Comparison of ENCODE assay signal across 10 cellular contexts in genomic region chr4:152785639-152786517, GRCh38. TPM values are rescaled to one million over a fixed set of nuclear protein-coding genes. Genes with fewer than 3 reads are reported as not detected.
DNase-seq lines count a peak whose midpoint lies in the region; ATAC-seq, FAIRE-seq and TF ChIP-seq lines count a peak whose summit lies in the region.
"Had no signal": no experiment of that assay in that cellular context is flagged by ENCODE, and none has a peak within 500 bp of the region (broad histone marks: within the 10 kb centered on the region; RNA-seq: fewer than 3 reads in every experiment).

No MANE protein-coding gene starts in this region.

- H2AK5ac ChIP-seq in mesenchymal stem cell (ENCODE audit: low read length, severe bottlenecking) = no peak overlapping the region

- peaks cover 3% of the 10 kb centered on the region for H3K36me3 Mint-ChIP-seq in CD8-positive, alpha-beta T cell

- H3K79me2 ChIP-seq in mammary epithelial cell (ENCODE audit: insufficient read depth, low read length) = peaks cover 96% of the 10 kb centered on the region

- H2BK12ac ChIP-seq in mesenchymal stem cell (ENCODE audit: low read length in 2 of 2) = no peak overlapping the region

- WGBS in mesenchymal stem cell = 81% methylated on average over 3 of the region's 3 CpGs
- 59% methylated on average over 3 of the region's 3 CpGs for WGBS in mammary epithelial cell (ENCODE audit: low coverage, missing lambda C conversion rate)
- WGBS in right cardiac atrium = 67% methylated on average over 3 of the region's 3 CpGs

- H3K4me2 ChIP-seq in mesenchymal stem cell (ENCODE audit: low read length, poor library complexity, severe bottlenecking) (no peak overlapping the region), mammary epithelial cell (ENCODE audit: insufficient read depth, low read depth, low read length) (no peak overlapping the region)

- TF ChIP-seq CTCF in CD8-positive, alpha-beta T cell (IDR thresholded peaks at IDR 0.05) = no peak
- TF ChIP-seq CTCF in VCaP (conservative IDR thresholded peaks at IDR 0.05) = no peak
- no peak for TF ChIP-seq CTCF in mammary epithelial cell (conservative IDR thresholded peaks at IDR 0.05 in 1 of 2, IDR thresholded peaks at IDR 0.05 in 1 of 2; ENCODE audit: extremely low read depth in 1 of 2, insufficient read depth in 1 of 2, low read depth in 1 of 2, low read length in 2 of 2)

- POLR2A ChIA-PET in CD8-positive, alpha-beta T cell (lab: Charles Lee) = no interaction called here

- no peak overlapping the region for H3K14ac ChIP-seq in mesenchymal stem cell (ENCODE audit: low read length in 2 of 2)

- H2AFZ ChIP-seq in mesenchymal stem cell (ENCODE audit: low read depth, low read length) (no peak overlapping the region), mammary epithelial cell (ENCODE audit: low read depth, low read length) (no peak overlapping the region)

- peak; percentile 36 for ATAC-seq in CD8-positive, alpha-beta T cell
- ATAC-seq in sciatic nerve (no peak), right cardiac atrium (no peak)

- peak; percentile 56 for FAIRE-seq in GM19239 (lab: Jason Lieb, UNC)

- no peak overlapping the region for H3K18ac ChIP-seq in mesenchymal stem cell (ENCODE audit: low read depth in 1 of 2, low read length in 2 of 2)

- in situ Hi-C loops in mammary epithelial cell (cut with MboI; ENCODE audit: low sequenced_read_pairs in 2 of 2) = no loop called here

- no peaks in the 10 kb centered on the region for H4K20me1 ChIP-seq in mammary epithelial cell (ENCODE audit: insufficient read depth, low read length)

- no peak overlapping the region for H3K4me3 ChIP-seq in CD8-positive, alpha-beta T cell (ENCODE audit: low read depth, low read length)
- H3K4me3 ChIP-seq in mesenchymal stem cell (ENCODE audit: insufficient read depth in 1 of 2, low read depth in 1 of 2, low read length in 2 of 2) (peak overlapping the region in 1 of 2 experiments; percentile 25), mammary epithelial cell (replicated peaks in 1 of 3; ENCODE audit: insufficient read depth in 1 of 3, low read depth in 2 of 3, low read length in 3 of 3) (no peak overlapping the region), right cardiac atrium (ENCODE audit: low read length) (no peak overlapping the region)

- no peak overlapping the region for H2BK5ac ChIP-seq in mesenchymal stem cell (ENCODE audit: low read depth, low read length, poor library complexity, severe bottlenecking)

- H3K4me1 ChIP-seq in CD8-positive, alpha-beta T cell (ENCODE audit: insufficient read depth, low read length) = peaks cover 13% of the 10 kb centered on the region
- peaks cover 3% of the 10 kb centered on the region for H3K4me1 ChIP-seq in mesenchymal stem cell (ENCODE audit: control insufficient read depth, insufficient read depth, low read depth, low read length)
- H3K4me1 ChIP-seq in mammary epithelial cell (ENCODE audit: insufficient read depth, low read length) = peaks cover 17% of the 10 kb centered on the region
- peaks cover 3% of the 10 kb centered on the region for H3K4me1 ChIP-seq in right cardiac atrium (ENCODE audit: control insufficient read depth, insufficient read depth, low read length)

- no peak overlapping the region for H4K8ac ChIP-seq in mesenchymal stem cell (ENCODE audit: low read length)

- H2BK15ac ChIP-seq in mesenchymal stem cell (ENCODE audit: low read depth, poor library complexity, severe bottlenecking) = no peak overlapping the region

- H3K36me3 ChIP-seq in CD8-positive, alpha-beta T cell (ENCODE audit: insufficient read depth, low read length) = no peaks in the 10 kb centered on the region
- H3K36me3 ChIP-seq in mesenchymal stem cell (ENCODE audit: control insufficient read depth in 1 of 2, insufficient read depth in 2 of 2, low read depth in 1 of 2, low read length in 2 of 2) (peaks cover 0 to 5% of the 10 kb centered on the region in 2 experiments), mammary epithelial cell (ENCODE audit: insufficient read depth, low read length) (no peaks in the 10 kb centered on the region)

- H3K9me3 Mint-ChIP-seq in CD8-positive, alpha-beta T cell = no peaks in the 10 kb centered on the region

- H3K9ac ChIP-seq in mesenchymal stem cell (ENCODE audit: low read length) (peak overlapping the region; percentile 50), mammary epithelial cell (ENCODE audit: insufficient read depth, low read length) (no peak overlapping the region)

- DNase-seq in CD8-positive, alpha-beta T cell = no peak
- DNase-seq in GM19239 (ENCODE audit: insufficient read length, low spot score) = no peak
- DNase-seq in mesenchymal stem cell = no peak
- DNase-seq in sciatic nerve (ENCODE audit: low spot score) = no peak
- DNase-seq in mammary epithelial cell = no peak
- no peak for DNase-seq in DMS 273 (lab: John Stamatoyannopoulos, UW; ENCODE audit: unreplicated experiment)
- DNase-seq in right cardiac atrium = no peak
- DNase-seq: EL, NCI-H1436 had no signal

- H2BK120ac ChIP-seq in mesenchymal stem cell (ENCODE audit: low read depth, low read length) = no peak overlapping the region

- no peak overlapping the region for H3K27ac ChIP-seq in CD8-positive, alpha-beta T cell (ENCODE audit: low read depth, low read length)
- H3K27ac ChIP-seq in VCaP (peak overlapping the region; percentile 35), mesenchymal stem cell (ENCODE audit: low read length, poor library complexity, severe bottlenecking) (no peak overlapping the region), mammary epithelial cell (ENCODE audit: insufficient read depth, low read depth, low read length) (no peak overlapping the region), right cardiac atrium (ENCODE audit: low read length) (no peak overlapping the region)

- no peak overlapping the region for H3K23ac ChIP-seq in mesenchymal stem cell (ENCODE audit: low read length in 2 of 2)

- no peaks in the 10 kb centered on the region for H3K27me3 ChIP-seq in CD8-positive, alpha-beta T cell (ENCODE audit: insufficient read depth, low read length)
- H3K27me3 ChIP-seq in mesenchymal stem cell (ENCODE audit: control insufficient read depth in 1 of 2, insufficient read depth in 1 of 2, low read length in 2 of 2) (no peaks in the 10 kb centered on the region), mammary epithelial cell (ENCODE audit: insufficient read depth, low read length) (no peaks in the 10 kb centered on the region), right cardiac atrium (ENCODE audit: control insufficient read depth, insufficient read depth) (no peaks in the 10 kb centered on the region)

- H3K4me3 Mint-ChIP-seq in CD8-positive, alpha-beta T cell = peak overlapping the region; percentile 49

- CTCF ChIA-PET in CD8-positive, alpha-beta T cell (lab: Charles Lee) = interaction anchor here (1.0 kb wide), 1 partner anchor 285 kb away, joined by 3 read pairs; no protein-coding TSS in a partner anchor
- CTCF ChIA-PET in mammary epithelial cell (lab: Charles Lee; ENCODE audit: low non-redundant PET) = no interaction called here

- no peak overlapping the region for H3K4ac ChIP-seq in mesenchymal stem cell (ENCODE audit: low read depth in 1 of 2, low read length in 2 of 2)

- peaks cover 47% of the 10 kb centered on the region for H3K4me1 Mint-ChIP-seq in CD8-positive, alpha-beta T cell (ENCODE audit: low read depth)

- H3K9me3 ChIP-seq in CD8-positive, alpha-beta T cell (ENCODE audit: low read length) = no peaks in the 10 kb centered on the region
- H3K9me3 ChIP-seq in mesenchymal stem cell (ENCODE audit: control insufficient read depth, low read length) (no peaks in the 10 kb centered on the region), mammary epithelial cell (replicated peaks; ENCODE audit: insufficient read depth, low read length) (no peaks in the 10 kb centered on the region), right cardiac atrium (ENCODE audit: control insufficient read depth, low read length) (no peaks in the 10 kb centered on the region)

- dilution Hi-C loops in mammary epithelial cell (cut with HindIII; ENCODE audit: low sequenced_read_pairs) = no loop called here

- no peaks in the 10 kb centered on the region for H3K27me3 Mint-ChIP-seq in CD8-positive, alpha-beta T cell (ENCODE audit: low read depth)

- peak overlapping the region; percentile 82 for H3K27ac Mint-ChIP-seq in CD8-positive, alpha-beta T cell

- no TSS peak for BruUV-seq in mammary epithelial cell (replicated peaks; lab: Mats Ljungman, UMichigan)

- intact Hi-C loops in CD8-positive, alpha-beta T cell (cut with DNase I, micrococcal nuclease) = no loop called here
- intact Hi-C loops in sciatic nerve (cut with DNase I) = no loop called here
- intact Hi-C loops in mammary epithelial cell (cut with micrococcal nuclease) = no loop called here
- intact Hi-C loops in right cardiac atrium (cut with DNase I) = no loop called here

- no peak overlapping the region for H4K91ac ChIP-seq in mesenchymal stem cell (ENCODE audit: low read length)

- H3K79me1 ChIP-seq in mesenchymal stem cell (replicated peaks; ENCODE audit: low read length, poor library complexity, severe bottlenecking) = peaks cover 7% of the 10 kb centered on the region

RNA-seq across cellular contexts. Expression of gene ARFIP1, which starts 6.1 kb away (rescaled TPM):
- total RNA-seq in CD8-positive, alpha-beta T cell = 1 to 10 TPM; 1.9 to 2.8 TPM
- 35.9 TPM for polyA plus RNA-seq in mesenchymal stem cell (2013, experiment 1 of 2)
- 39.5 TPM for polyA plus RNA-seq in mesenchymal stem cell (2013, experiment 2 of 2)
- total RNA-seq in sciatic nerve = 47.5 TPM
- 10 to 100 TPM; 34.8 to 42.8 TPM for total RNA-seq in mammary epithelial cell
- 14.7 TPM for polyA plus RNA-seq in mammary epithelial cell
- 19.6 TPM for polyA minus RNA-seq in mammary epithelial cell
- 10 to 100 TPM; 18.6 to 20.6 (median 19.8) TPM for total RNA-seq in right cardiac atrium
- polyA plus RNA-seq in right cardiac atrium = 8.9 TPM

RNA-seq across cellular contexts. Expression of gene TIGD4, which starts 6.3 kb away (rescaled TPM):
- under 1 TPM in 1 of 2 experiments, not detected in 1; 0.11 TPM for total RNA-seq in CD8-positive, alpha-beta T cell
- 0.07 TPM for polyA plus RNA-seq in mesenchymal stem cell (2013, experiment 1 of 2)
- polyA plus RNA-seq in mesenchymal stem cell (2013, experiment 2 of 2) = 0.05 TPM
- total RNA-seq in sciatic nerve = 1.6 TPM
- under 1 TPM; 0.50 to 0.71 TPM for total RNA-seq in mammary epithelial cell
- polyA plus RNA-seq in mammary epithelial cell = 0.17 TPM
- polyA minus RNA-seq in mammary epithelial cell = not detected
- total RNA-seq in right cardiac atrium = under 1 TPM; 0.15 to 0.37 (median 0.18) TPM
- polyA plus RNA-seq in right cardiac atrium = 0.07 TPM

Comparison
In these comparisons a context has a peak if more than half of its experiments do, and no peak if none do; other contexts are left out.
1. RNA of gene ARFIP1, which starts 6.1 kb away (total RNA-seq): 47.5 TPM in sciatic nerve (single experiment), 34.8 to 42.8 TPM in mammary epithelial cell and 18.6 to 20.6 TPM in right cardiac atrium; 1.9 to 2.8 TPM in CD8-positive, alpha-beta T cell; every median in the first group is over 4 times any median in the second.